ENCODE assay signal across 15 cellular contexts in the genomic region with DNA sequence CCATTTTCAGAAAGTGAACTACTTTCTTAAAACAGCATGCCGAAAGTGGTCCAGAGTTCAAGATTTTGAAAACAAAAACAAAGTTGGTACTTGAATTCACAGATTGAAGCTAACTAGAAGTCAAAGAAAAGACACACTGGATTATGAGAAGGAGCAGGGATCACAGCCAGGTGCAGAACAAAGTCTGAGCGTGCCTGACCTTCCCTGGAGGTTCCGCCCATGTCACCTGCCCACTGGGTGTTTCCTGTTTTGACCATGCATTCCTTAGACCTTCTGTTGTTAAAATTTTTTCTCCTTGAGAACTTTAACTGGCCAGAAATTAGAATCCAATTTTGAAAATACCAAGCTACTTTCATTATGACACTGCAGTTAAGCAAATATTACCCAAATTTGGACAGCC. TPM values are rescaled to one million over a fixed set of nuclear protein-coding genes. Genes with fewer than 3 reads are reported as not detected.
"Had no signal": no experiment of that assay in that cellular context is flagged by ENCODE, and none has a peak within 500 bp of the region (broad histone marks: within the 10 kb centered on the region; RNA-seq: fewer than 3 reads in every experiment).

No MANE protein-coding gene starts in this region.

RNA-seq across cellular contexts. Expression of a gene that starts 34.2 kb away (rescaled TPM):
- total RNA-seq: activated B cell treated with CpG ODN at 0.5 μM for 24 hours; activated CD4-positive, alpha-beta memory T cell treated with anti-CD3 and anti-CD28 coated beads for 36 hours; activated CD4-positive, alpha-beta memory T cell treated with anti-CD3 and anti-CD28 coated beads, Interleukin-2, amount 10 ng/mL, durations not matched to agents 7 days and 5 days; activated CD4-positive, alpha-beta T cell treated with anti-CD3 and anti-CD28 coated beads for 36 hours; activated CD4-positive, alpha-beta T cell treated with anti-CD3 and anti-CD28 coated beads, Interleukin-2, amount 10 ng/mL, durations not matched to agents 24 days and 14 days; activated CD4-positive, alpha-beta T cell treated with anti-CD3 and anti-CD28 coated beads, Interleukin-2, amount 10 ng/mL, durations not matched to agents 7 days and 5 days; activated CD8-positive, alpha-beta memory T cell treated with anti-CD3 and anti-CD28 coated beads for 36 hours; activated CD8-positive, alpha-beta memory T cell treated with anti-CD3 and anti-CD28 coated beads, Interleukin-2, amount 10 ng/mL, durations not matched to agents 7 days and 5 days; activated CD8-positive, alpha-beta T cell treated with anti-CD3 and anti-CD28 coated beads for 36 hours; activated CD8-positive, alpha-beta T cell treated with anti-CD3 and anti-CD28 coated beads, Interleukin-2, amount 10 ng/mL, durations not matched to agents 7 days and 5 days; T-cell; T-helper 1 cell treated with Interleukin-12 subunit alpha and Interleukin-12 subunit beta and Interleukin-4 antibody, amounts not matched to agents 30 ng/mL and 1 ng/mL, for 36 hours; T-helper 17 cell; T-helper 2 cell treated with Interferon-gamma antibody and Interleukin-4, amounts not matched to agents 100 ng/mL and 5 ng/mL, for 36 hours; WTC11 had no signal

RNA-seq across cellular contexts. Expression of a gene that starts 56.5 kb away (rescaled TPM):
- total RNA-seq: activated B cell treated with CpG ODN at 0.5 μM for 24 hours; activated CD4-positive, alpha-beta memory T cell treated with anti-CD3 and anti-CD28 coated beads for 36 hours; activated CD4-positive, alpha-beta memory T cell treated with anti-CD3 and anti-CD28 coated beads, Interleukin-2, amount 10 ng/mL, durations not matched to agents 7 days and 5 days; activated CD4-positive, alpha-beta T cell treated with anti-CD3 and anti-CD28 coated beads for 36 hours; activated CD4-positive, alpha-beta T cell treated with anti-CD3 and anti-CD28 coated beads, Interleukin-2, amount 10 ng/mL, durations not matched to agents 24 days and 14 days; activated CD4-positive, alpha-beta T cell treated with anti-CD3 and anti-CD28 coated beads, Interleukin-2, amount 10 ng/mL, durations not matched to agents 7 days and 5 days; activated CD8-positive, alpha-beta memory T cell treated with anti-CD3 and anti-CD28 coated beads for 36 hours; activated CD8-positive, alpha-beta memory T cell treated with anti-CD3 and anti-CD28 coated beads, Interleukin-2, amount 10 ng/mL, durations not matched to agents 7 days and 5 days; activated CD8-positive, alpha-beta T cell treated with anti-CD3 and anti-CD28 coated beads for 36 hours; activated CD8-positive, alpha-beta T cell treated with anti-CD3 and anti-CD28 coated beads, Interleukin-2, amount 10 ng/mL, durations not matched to agents 7 days and 5 days; T-cell; T-helper 1 cell treated with Interleukin-12 subunit alpha and Interleukin-12 subunit beta and Interleukin-4 antibody, amounts not matched to agents 30 ng/mL and 1 ng/mL, for 36 hours; T-helper 17 cell; T-helper 2 cell treated with Interferon-gamma antibody and Interleukin-4, amounts not matched to agents 100 ng/mL and 5 ng/mL, for 36 hours had no signal
